1 cellular context compared by ENCODE assay signal in genomic region chr1:100202677-100203076, GRCh38. TPM values are rescaled to one million over a fixed set of nuclear protein-coding genes. Genes with fewer than 3 reads are reported as not detected.
"Had no signal": no experiment of that assay in that cellular context is flagged by ENCODE, and none has a peak within 500 bp of the region (broad histone marks: within the 10 kb centered on the region; RNA-seq: fewer than 3 reads in every experiment).

No MANE protein-coding gene starts in this region.

RNA-seq across cellular contexts. Expression of gene LRRC39, which starts 24.6 kb away (rescaled TPM):
- polyA plus RNA-seq: immature natural killer cell had no signal
